2 cellular contexts compared by ENCODE assay signal in the genomic region with DNA sequence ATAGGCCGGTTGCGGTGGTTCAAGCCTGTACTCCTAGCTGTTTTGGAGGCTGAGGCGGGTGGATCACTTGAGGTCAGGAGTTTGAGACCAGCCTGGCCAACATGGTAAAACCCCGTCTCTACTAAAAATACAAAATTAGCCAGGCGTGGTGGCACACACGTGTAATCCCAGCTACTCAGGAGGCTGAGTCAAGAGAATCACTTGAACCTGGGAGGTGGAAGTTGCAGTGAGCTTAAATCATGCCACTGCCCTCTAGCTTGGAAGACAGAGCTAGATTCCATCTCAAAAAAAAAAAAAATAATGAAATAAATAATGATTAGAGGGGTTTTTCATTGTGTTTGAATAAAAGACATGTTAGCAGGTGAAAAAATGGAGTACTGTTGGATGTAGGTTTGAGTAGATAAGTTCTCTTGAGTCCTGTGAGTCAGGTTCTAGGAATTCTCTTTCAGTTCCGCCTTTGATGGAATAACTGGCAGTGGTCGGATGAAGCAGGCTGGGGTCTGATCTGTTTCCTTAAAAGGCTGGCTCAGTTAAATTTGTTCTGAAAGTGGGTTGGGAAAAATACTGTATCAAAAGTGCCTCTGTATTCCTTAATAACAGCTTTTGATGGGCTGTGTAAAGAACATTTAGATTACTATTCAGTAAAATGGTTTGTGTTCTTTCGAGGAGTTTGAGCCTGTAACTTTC.
TF ChIP-seq lines count a peak whose summit lies in the region.

No MANE protein-coding gene starts in this region.

TF ChIP-seq in IMR-90, 13 proteins besides CTCF, POLR2A, EP300 and RAD21:
- no peak for TF ChIP-seq MAFK (IDR thresholded peaks at IDR 0.05; ENCODE audit: low read depth, low read length)

TF ChIP-seq in HepG2, 621 proteins besides CTCF, POLR2A, EP300 and RAD21:
- no peak for TF ChIP-seq IRF2 (CRISPR knock-in tag; IDR thresholded peaks at IDR 0.05)
- no peak for TF ChIP-seq PHB2 (IDR thresholded peaks at IDR 0.05; ENCODE audit: partially characterized antibody)
- TF ChIP-seq NFE2L2 (IDR thresholded peaks at IDR 0.05; ENCODE audit: low read length) = no peak
- TF ChIP-seq ZBTB26 (CRISPR knock-in tag; IDR thresholded peaks at IDR 0.05; ENCODE audit: borderline replicate concordance) = no peak
- no peak for TF ChIP-seq MBNL3 (CRISPR knock-in tag; conservative IDR thresholded peaks at IDR 0.05)
- TF ChIP-seq, protein P1, sequence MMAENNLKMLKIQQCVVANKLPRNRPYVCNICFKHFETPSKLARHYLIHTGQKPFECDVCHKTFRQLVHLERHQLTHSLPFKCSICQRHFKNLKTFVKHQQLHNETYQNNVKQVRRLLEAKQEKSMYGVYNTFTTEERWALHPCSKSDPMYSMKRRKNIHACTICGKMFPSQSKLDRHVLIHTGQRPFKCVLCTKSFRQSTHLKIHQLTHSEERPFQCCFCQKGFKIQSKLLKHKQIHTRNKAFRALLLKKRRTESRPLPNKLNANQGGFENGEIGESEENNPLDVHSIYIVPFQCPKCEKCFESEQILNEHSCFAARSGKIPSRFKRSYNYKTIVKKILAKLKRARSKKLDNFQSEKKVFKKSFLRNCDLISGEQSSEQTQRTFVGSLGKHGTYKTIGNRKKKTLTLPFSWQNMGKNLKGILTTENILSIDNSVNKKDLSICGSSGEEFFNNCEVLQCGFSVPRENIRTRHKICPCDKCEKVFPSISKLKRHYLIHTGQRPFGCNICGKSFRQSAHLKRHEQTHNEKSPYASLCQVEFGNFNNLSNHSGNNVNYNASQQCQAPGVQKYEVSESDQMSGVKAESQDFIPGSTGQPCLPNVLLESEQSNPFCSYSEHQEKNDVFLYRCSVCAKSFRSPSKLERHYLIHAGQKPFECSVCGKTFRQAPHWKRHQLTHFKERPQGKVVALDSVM (CRISPR knock-in tag; IDR thresholded peaks at IDR 0.05) = no peak
- no peak for TF ChIP-seq CCDC6 (CRISPR knock-in tag; IDR thresholded peaks at IDR 0.05)
- no peak for TF ChIP-seq NR2F1 (CRISPR knock-in tag; IDR thresholded peaks at IDR 0.05)
- TF ChIP-seq ZNF343 (CRISPR knock-in tag; IDR thresholded peaks at IDR 0.05) = no peak
- TF ChIP-seq ZNF414 (CRISPR knock-in tag; IDR thresholded peaks at IDR 0.05) = no peak
- TF ChIP-seq, protein P2, sequence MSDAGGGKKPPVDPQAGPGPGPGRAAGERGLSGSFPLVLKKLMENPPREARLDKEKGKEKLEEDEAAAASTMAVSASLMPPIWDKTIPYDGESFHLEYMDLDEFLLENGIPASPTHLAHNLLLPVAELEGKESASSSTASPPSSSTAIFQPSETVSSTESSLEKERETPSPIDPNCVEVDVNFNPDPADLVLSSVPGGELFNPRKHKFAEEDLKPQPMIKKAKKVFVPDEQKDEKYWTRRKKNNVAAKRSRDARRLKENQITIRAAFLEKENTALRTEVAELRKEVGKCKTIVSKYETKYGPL (CRISPR knock-in tag; IDR thresholded peaks at IDR 0.05) = no peak
- no peak for TF ChIP-seq ETV6 (CRISPR knock-in tag; conservative IDR thresholded peaks at IDR 0.05)
- TF ChIP-seq, protein P3, sequence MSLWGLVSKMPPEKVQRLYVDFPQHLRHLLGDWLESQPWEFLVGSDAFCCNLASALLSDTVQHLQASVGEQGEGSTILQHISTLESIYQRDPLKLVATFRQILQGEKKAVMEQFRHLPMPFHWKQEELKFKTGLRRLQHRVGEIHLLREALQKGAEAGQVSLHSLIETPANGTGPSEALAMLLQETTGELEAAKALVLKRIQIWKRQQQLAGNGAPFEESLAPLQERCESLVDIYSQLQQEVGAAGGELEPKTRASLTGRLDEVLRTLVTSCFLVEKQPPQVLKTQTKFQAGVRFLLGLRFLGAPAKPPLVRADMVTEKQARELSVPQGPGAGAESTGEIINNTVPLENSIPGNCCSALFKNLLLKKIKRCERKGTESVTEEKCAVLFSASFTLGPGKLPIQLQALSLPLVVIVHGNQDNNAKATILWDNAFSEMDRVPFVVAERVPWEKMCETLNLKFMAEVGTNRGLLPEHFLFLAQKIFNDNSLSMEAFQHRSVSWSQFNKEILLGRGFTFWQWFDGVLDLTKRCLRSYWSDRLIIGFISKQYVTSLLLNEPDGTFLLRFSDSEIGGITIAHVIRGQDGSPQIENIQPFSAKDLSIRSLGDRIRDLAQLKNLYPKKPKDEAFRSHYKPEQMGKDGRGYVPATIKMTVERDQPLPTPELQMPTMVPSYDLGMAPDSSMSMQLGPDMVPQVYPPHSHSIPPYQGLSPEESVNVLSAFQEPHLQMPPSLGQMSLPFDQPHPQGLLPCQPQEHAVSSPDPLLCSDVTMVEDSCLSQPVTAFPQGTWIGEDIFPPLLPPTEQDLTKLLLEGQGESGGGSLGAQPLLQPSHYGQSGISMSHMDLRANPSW (CRISPR knock-in tag; IDR thresholded peaks at IDR 0.05; ENCODE audit: borderline replicate concordance) = no peak
- TF ChIP-seq ELF1 (CRISPR knock-in tag; IDR thresholded peaks at IDR 0.05) = no peak
- no peak for TF ChIP-seq ZNF460 (CRISPR knock-in tag; IDR thresholded peaks at IDR 0.05; ENCODE audit: borderline replicate concordance)
- no peak for TF ChIP-seq ZNF205 (CRISPR knock-in tag; IDR thresholded peaks at IDR 0.05)
- no peak for TF ChIP-seq NAIF1 (CRISPR knock-in tag; IDR thresholded peaks at IDR 0.05; ENCODE audit: borderline replicate concordance)
- no peak for TF ChIP-seq ZNF256 (CRISPR knock-in tag; conservative IDR thresholded peaks at IDR 0.05)
- no peak for TF ChIP-seq ZNF549 (CRISPR knock-in tag; IDR thresholded peaks at IDR 0.05)
TF ChIP-seq in HepG2: peak in this region for 0.
